ENCODE assay signal across 8 cellular contexts in the genomic region with DNA sequence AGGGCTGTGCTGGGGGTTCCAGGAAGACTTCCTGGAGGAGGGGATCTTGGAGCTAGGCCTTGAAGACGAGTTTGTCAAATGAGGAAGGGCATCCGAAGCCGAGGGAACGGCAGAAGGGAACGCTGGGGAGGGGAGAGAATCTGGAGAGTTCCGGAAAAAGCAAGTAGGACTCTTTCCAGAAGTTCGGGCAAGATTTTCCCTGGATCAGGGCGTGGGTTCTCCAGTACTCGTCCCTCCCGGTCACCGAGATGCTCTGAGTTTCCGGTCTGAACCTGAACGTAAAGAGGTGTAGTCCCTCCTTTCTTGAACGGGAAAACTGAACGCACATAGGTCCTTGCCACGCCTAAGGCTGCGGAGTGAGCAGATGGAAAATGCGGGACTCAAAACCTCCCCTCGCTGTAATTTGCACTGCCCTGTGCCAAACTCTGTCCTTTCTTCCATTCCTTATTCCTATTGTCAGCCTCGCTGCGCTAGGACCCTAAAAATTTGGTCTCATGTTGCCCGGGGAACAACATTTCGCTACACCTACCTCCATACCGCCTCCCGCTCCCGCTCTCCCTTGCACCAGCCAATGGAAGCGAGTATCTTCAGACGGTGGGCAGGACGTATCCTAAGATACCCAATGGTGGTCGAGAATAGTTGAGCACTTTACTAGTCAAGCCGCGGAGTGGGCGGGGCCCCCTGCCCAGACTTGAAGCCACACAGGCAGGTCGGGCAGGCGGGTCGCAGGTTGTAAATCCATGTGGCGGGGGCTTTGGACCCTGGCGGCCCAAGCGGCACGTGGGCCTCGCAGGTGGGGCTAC. TPM values are rescaled to one million over a fixed set of nuclear protein-coding genes. Genes with fewer than 3 reads are reported as not detected.
DNase-seq lines count a peak whose midpoint lies in the region; ATAC-seq and TF ChIP-seq lines count a peak whose summit lies in the region.

GTPBP3 (plus strand) TSS at position 682 of the 803 bp plus-strand sequence; CDS start at position 741, 59 bp downstream.

- peak; percentile 54 for TF ChIP-seq POLR2A in transverse colon (IDR thresholded peaks at IDR 0.05)

- H3K4me2 ChIP-seq in trophoblast cell (ENCODE audit: low read length) = peak within 1 kb of the TSS; percentile 97

- H2BK120ac ChIP-seq in trophoblast cell (ENCODE audit: insufficient read depth, low read length, poor library complexity) = peak within 1 kb of the TSS; percentile 89

- H3K27ac ChIP-seq in cardiac muscle cell (peak within 1 kb of the TSS; percentile 71), trophoblast cell (ENCODE audit: low read depth, low read length) (peak within 1 kb of the TSS; percentile 79), transverse colon (peak within 1 kb of the TSS; percentile 94 to 99 (median 98))

- peak within 1 kb of the TSS; percentile 90 for H4K91ac ChIP-seq in trophoblast cell (ENCODE audit: low read depth, low read length)

- H3K4me1 ChIP-seq in adipocyte (ENCODE audit: control insufficient read depth, insufficient read depth, low read length) (peaks cover 16% of the 10 kb centered on the region), cardiac muscle cell (ENCODE audit: low read depth) (peaks cover 4% of the 10 kb centered on the region), trophoblast cell (ENCODE audit: control insufficient read depth in 1 of 2, insufficient read depth in 2 of 2, low read length in 2 of 2) (peaks cover 19 to 20% of the 10 kb centered on the region in 2 experiments), transverse colon (peaks cover 16 to 47% (median 28%) of the 10 kb centered on the region in 4 donors)

- H3K36me3 ChIP-seq in adipocyte (ENCODE audit: control insufficient read depth, insufficient read depth, low read length, severe bottlenecking) (peaks cover 4% of the 10 kb centered on the region), cardiac muscle cell (no peaks in the 10 kb centered on the region), trophoblast cell (ENCODE audit: control insufficient read depth in 1 of 2, insufficient read depth in 2 of 2, low read length in 2 of 2) (peaks cover 6 to 7% of the 10 kb centered on the region in 2 experiments), transverse colon (no peaks in the 10 kb centered on the region)

- peak within 1 kb of the TSS; percentile 89 for H4K8ac ChIP-seq in trophoblast cell (ENCODE audit: low read depth, low read length)

- in situ Hi-C loops in transverse colon (cut with MboI; ENCODE audit: low pct_ligation_motif_present in 1 of 4, low pct_unique_long_range_greater_than_20kb in 1 of 4, low sequenced_read_pairs in 3 of 4) = no loop called here

- H3K4me3 ChIP-seq in GM12875 (ENCODE audit: low read depth, low read length) (peak within 1 kb of the TSS; percentile 78), adipocyte (ENCODE audit: low read length) (peak within 1 kb of the TSS; percentile 97), cardiac muscle cell (peak within 1 kb of the TSS; percentile 65), trophoblast cell (ENCODE audit: low read depth, low read length) (peak within 1 kb of the TSS; percentile 77), transverse colon (peak within 1 kb of the TSS; percentile 49 to 93 (median 68))

- H2AFZ ChIP-seq in trophoblast cell (ENCODE audit: insufficient read depth, low read length, poor library complexity) = peak within 1 kb of the TSS; percentile 78

- H3K79me2 ChIP-seq in trophoblast cell (ENCODE audit: control insufficient read depth, insufficient read depth, low read length, poor library complexity) = peaks cover 5% of the 10 kb centered on the region

- H3K79me1 ChIP-seq in trophoblast cell (ENCODE audit: low read length) = peaks cover 26% of the 10 kb centered on the region

- H3K4ac ChIP-seq in trophoblast cell (ENCODE audit: low read depth, low read length) = peak within 1 kb of the TSS; percentile 1

- no peaks in the 10 kb centered on the region for H3K9me3 ChIP-seq in adipocyte (ENCODE audit: control insufficient read depth, low read length)
- no peaks in the 10 kb centered on the region for H3K9me3 ChIP-seq in cardiac muscle cell (ENCODE audit: low read depth)
- H3K9me3 ChIP-seq in trophoblast cell (ENCODE audit: insufficient read depth, low read depth, low read length) = peaks cover 2% of the 10 kb centered on the region
- H3K9me3 ChIP-seq in transverse colon = no peaks in the 10 kb centered on the region

- peak; percentile 87 for ATAC-seq in HG02798 (IDR thresholded peaks at IDR 0.05; ENCODE audit: poor library complexity, unreplicated experiment)

- H3K9ac ChIP-seq in adipocyte (ENCODE audit: low read length) = peak within 1 kb of the TSS; percentile 94
- H3K9ac ChIP-seq in trophoblast cell (ENCODE audit: low read length) = peak within 1 kb of the TSS; percentile 80

- no peak for TF ChIP-seq EP300 in transverse colon (IDR thresholded peaks at IDR 0.05; ENCODE audit: low read depth)

- intact Hi-C loops in transverse colon (cut with DNase I; ENCODE audit: low total_unique reads) = no loop called here

- WGBS in trophoblast cell (ENCODE audit: extremely low coverage, insufficient coverage, insufficient read length) = no CpG with 5 or more reads among the region's 41 CpGs
- 0% methylated on average over 38 of the region's 41 CpGs; no CpG with 5 or more reads in 1 of the 2 donors for WGBS in transverse colon (ENCODE audit: low coverage in 1 of 2), 2 donors

- DNase-seq in NCI-H1436 (lab: John Stamatoyannopoulos, UW) (peak; percentile 99), T follicular helper cell (ENCODE audit: low read depth) (peak; percentile 93), adipocyte (ENCODE audit: low read depth) (peak; percentile 99), cardiac muscle cell (ENCODE audit: low read depth in 1 of 2, low spot score in 1 of 2) (peak; percentile 99 to 100), trophoblast cell (peak; percentile 98 to 99), transverse colon (peak; percentile 97)

- H3K23ac ChIP-seq in trophoblast cell (ENCODE audit: low read length) = no peak within 1 kb of the TSS

- H2BK12ac ChIP-seq in trophoblast cell (ENCODE audit: low read length) = no peak within 1 kb of the TSS

- H3K18ac ChIP-seq in trophoblast cell (ENCODE audit: low read length) = peak within 1 kb of the TSS; percentile 51

- H4K12ac ChIP-seq in trophoblast cell (ENCODE audit: low read depth, low read length) = peak within 1 kb of the TSS; percentile 78

- peak within 1 kb of the TSS; percentile 67 for H2AK5ac ChIP-seq in trophoblast cell (ENCODE audit: low read length)

- H3K27me3 ChIP-seq in adipocyte (replicated peaks; ENCODE audit: control insufficient read depth, insufficient read depth, low read length) (no peaks in the 10 kb centered on the region), cardiac muscle cell (no peaks in the 10 kb centered on the region), trophoblast cell (ENCODE audit: insufficient read depth, low read length) (no peaks in the 10 kb centered on the region), transverse colon (no peaks in the 10 kb centered on the region)

- peak within 1 kb of the TSS; percentile 82 for H2BK5ac ChIP-seq in trophoblast cell (ENCODE audit: low read depth, low read length, poor library complexity)

- no peak for TF ChIP-seq CTCF in GM12875 (IDR thresholded peaks at IDR 0.05; ENCODE audit: borderline replicate concordance, insufficient read depth, low read depth, low read length)
- TF ChIP-seq CTCF in cardiac muscle cell (IDR thresholded peaks at IDR 0.05; ENCODE audit: low read depth, low read length) = no peak
- TF ChIP-seq CTCF in transverse colon (IDR thresholded peaks at IDR 0.05) = no peak

- peak within 1 kb of the TSS; percentile 81 for H3K14ac ChIP-seq in trophoblast cell (ENCODE audit: low read length)

RNA-seq across cellular contexts. Expression of gene GTPBP3, which starts in this region (rescaled TPM):
- 78.6 and 95.6 TPM in 2 replicates for total RNA-seq in cardiac muscle cell
- 34.9 and 53.4 TPM in 2 replicates for polyA plus RNA-seq in cardiac muscle cell
- 14.4 and 15.4 TPM in 2 replicates for polyA plus RNA-seq in trophoblast cell (2013)
- 100 to 1,000 TPM in 1 of 4 donors, 10 to 100 TPM in 3; 24.7 to 206 (median 30.5) TPM for total RNA-seq in transverse colon

Comparison
In these comparisons a context has a peak if more than half of its experiments do, and no peak if none do; other contexts are left out.
1. Peak in every context shown above with its lines: DNase-seq, ATAC-seq, H3K4me3 ChIP-seq and H3K27ac ChIP-seq.